ENCODE assay signal across 7 cellular contexts in the genomic region with DNA sequence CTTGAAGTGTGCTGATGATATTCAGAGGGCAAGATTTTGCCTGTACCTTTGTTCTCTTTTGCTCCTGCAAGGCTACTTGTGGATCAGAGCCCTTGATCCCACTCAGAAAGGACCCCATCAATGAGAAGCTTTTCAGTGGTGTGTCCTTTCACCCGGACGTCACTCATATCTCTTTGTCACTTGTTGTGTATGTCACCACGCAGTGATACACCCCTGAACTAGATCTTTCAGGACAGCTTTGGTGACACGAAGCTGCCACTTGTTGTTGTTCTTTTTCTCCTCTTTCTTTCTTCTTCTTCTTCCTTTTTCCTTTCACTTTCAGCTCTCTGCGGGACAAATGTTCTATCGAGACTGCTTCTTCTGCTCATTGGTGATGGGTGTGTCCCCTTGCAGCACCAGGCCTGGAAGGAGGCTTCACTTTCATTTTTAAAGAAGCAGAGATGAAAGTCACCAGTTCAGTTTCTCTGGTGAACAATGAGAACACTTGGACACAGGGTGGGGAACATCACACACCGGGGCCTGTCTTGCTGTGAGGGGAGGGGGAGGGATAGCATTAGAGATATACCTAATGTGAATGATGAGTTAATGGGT.
DNase-seq lines count a peak whose midpoint lies in the region; ATAC-seq and TF ChIP-seq lines count a peak whose summit lies in the region.

No MANE protein-coding gene starts in this region.

- no peaks in the 10 kb centered on the region for H3K27me3 ChIP-seq in RWPE2 (ENCODE audit: insufficient read depth, poor library complexity, severe bottlenecking)
- no peaks in the 10 kb centered on the region for H3K27me3 ChIP-seq in esophagus muscularis mucosa

- H3K36me3 ChIP-seq in RWPE2 (ENCODE audit: low read depth): no peaks in the 10 kb centered on the region
- H3K36me3 ChIP-seq in esophagus muscularis mucosa: peaks cover 0 to 3% (median 0%) of the 10 kb centered on the region in 4 donors

- TF ChIP-seq EP300 in esophagus muscularis mucosa (IDR thresholded peaks at IDR 0.05): no peak

- H3K4me3 ChIP-seq in RWPE2 (ENCODE audit: severe bottlenecking) (no peak overlapping the region), esophagus muscularis mucosa (peak overlapping the region in 2 of 4 donors; percentile 19 to 25)

- TF ChIP-seq CTCF in RWPE2 (IDR thresholded peaks at IDR 0.05; ENCODE audit: poor library complexity, severe bottlenecking) (no peak), esophagus muscularis mucosa (IDR thresholded peaks at IDR 0.05) (no peak)

- DNase-seq in RWPE2 (ENCODE audit: low spot score) (no peak), germinal center (ENCODE audit: low spot score) (peak; percentile 16), NCI-H1417 (lab: John Stamatoyannopoulos, UW) (no peak), NCI-H2029 treated with DMSO at 0.1 percent for 48 hours (lab: John Stamatoyannopoulos, UW) (no peak), esophagus muscularis mucosa (ENCODE audit: extremely low spot score) (no peak)

- 53% methylated on average over 7 of the region's 7 CpGs for WGBS in esophagus muscularis mucosa

- H3K9me3 ChIP-seq in RWPE2 (ENCODE audit: severe bottlenecking) (no peaks in the 10 kb centered on the region), esophagus muscularis mucosa (no peaks in the 10 kb centered on the region)

- H3K4me1 ChIP-seq in RWPE2 (ENCODE audit: insufficient read depth, poor library complexity, severe bottlenecking) (peaks cover 15% of the 10 kb centered on the region), esophagus muscularis mucosa (peaks cover 0 to 5% (median 1%) of the 10 kb centered on the region in 4 donors)

- TF ChIP-seq POLR2A in esophagus muscularis mucosa (IDR thresholded peaks at IDR 0.05; ENCODE audit: low read depth): no peak

- H3K27ac ChIP-seq in RWPE2 (ENCODE audit: poor library complexity, severe bottlenecking): peak overlapping the region; percentile 49
- H3K27ac ChIP-seq in esophagus muscularis mucosa (replicated peaks in 1 of 4): peak overlapping the region in 1 of 4 donors; percentile 22

- ATAC-seq in GM19023 (IDR thresholded peaks at IDR 0.05; ENCODE audit: unreplicated experiment) (peak; percentile 89), HG02884 (IDR thresholded peaks at IDR 0.05; ENCODE audit: unreplicated experiment) (peak; percentile 81), RWPE2 (ENCODE audit: low read depth) (peak; percentile 35; the same call in 1 of the 3 replicates)

- intact Hi-C loops in esophagus muscularis mucosa (cut with DNase I): loop anchor here (5.0 kb wide), 1 partner anchor 165 kb away; no protein-coding TSS in a partner anchor

Comparison
In these comparisons a context has a peak if more than half of its experiments do, and no peak if none do; other contexts are left out.
1. ATAC-seq: peak in every context shown above with its lines; median percentile 89 in GM19023; 81 in HG02884; 35 in RWPE2.